Comparison of ENCODE assay signal across 8 cellular contexts in genomic region chr17:48908047-48908843, GRCh38. TPM values are rescaled to one million over a fixed set of nuclear protein-coding genes. Genes with fewer than 3 reads are reported as not detected.
DNase-seq lines count a peak whose midpoint lies in the region; ATAC-seq and TF ChIP-seq lines count a peak whose summit lies in the region.

UBE2Z (plus strand) TSS chr17:48908407; CDS start chr17:48908504, 97 bp downstream.

- no peak; a peak in 1 of 4 replicates for TF ChIP-seq EP300 in SK-N-SH (IDR thresholded peaks at IDR 0.05; ENCODE audit: borderline replicate concordance in 1 of 2, low read depth in 1 of 2, low read length in 1 of 2)

- no peaks in the 10 kb centered on the region for H3K9me3 ChIP-seq in SK-N-SH
- H3K9me3 ChIP-seq in osteoblast (ENCODE audit: low read depth, low read length) = no peaks in the 10 kb centered on the region
- no peaks in the 10 kb centered on the region for H3K9me3 ChIP-seq in thoracic aorta

- H2AFZ ChIP-seq in SK-N-SH (ENCODE audit: low read depth) (peak within 1 kb of the TSS; percentile 89), osteoblast (ENCODE audit: low read length) (peak within 1 kb of the TSS; percentile 95)

- H3K4me1 ChIP-seq in SK-N-SH (ENCODE audit: control insufficient read depth in 1 of 2, insufficient read depth in 2 of 2, low read depth in 1 of 2, low read length in 1 of 2) (peaks cover 17 to 24% of the 10 kb centered on the region in 2 experiments), osteoblast (ENCODE audit: insufficient read depth, low read length) (peaks cover 41% of the 10 kb centered on the region), thoracic aorta (ENCODE audit: control insufficient read depth in 1 of 2, low read depth in 2 of 2) (peaks cover 22 to 29% of the 10 kb centered on the region in 2 donors)

- TF ChIP-seq CTCF in GM10248 (IDR thresholded peaks at IDR 0.05; ENCODE audit: control extremely low read depth, extremely low read depth, low read depth, missing control alignments) (no peak), SK-N-SH (IDR thresholded peaks at IDR 0.05) (no peak), osteoblast (IDR thresholded peaks at IDR 0.05; ENCODE audit: extremely low read depth, low read depth, low read length) (peak; percentile 5), thoracic aorta (IDR thresholded peaks at IDR 0.05) (peak; percentile 7)

- peak within 1 kb of the TSS; percentile 86 to 94 for H3K27ac ChIP-seq in SK-N-SH (ENCODE audit: low read depth in 2 of 2, low read length in 1 of 2)
- H3K27ac ChIP-seq in osteoblast (ENCODE audit: low read depth, low read length) = peak within 1 kb of the TSS; percentile 89
- peak within 1 kb of the TSS; percentile 68 to 80 for H3K27ac ChIP-seq in thoracic aorta

- peaks cover 29 to 30% of the 10 kb centered on the region in 2 experiments for H3K36me3 ChIP-seq in SK-N-SH (replicated peaks in 1 of 2; ENCODE audit: control insufficient read depth in 1 of 2, insufficient read depth in 2 of 2, low read length in 1 of 2)
- H3K36me3 ChIP-seq in osteoblast (ENCODE audit: insufficient read depth, low read length) = peaks cover 28% of the 10 kb centered on the region
- H3K36me3 ChIP-seq in thoracic aorta = no peaks in the 10 kb centered on the region

- H4K20me1 ChIP-seq in SK-N-SH (ENCODE audit: insufficient read depth) = peaks cover 43% of the 10 kb centered on the region
- H4K20me1 ChIP-seq in osteoblast (ENCODE audit: insufficient read depth, low read length) = peaks cover 37% of the 10 kb centered on the region

- H3K79me2 ChIP-seq in SK-N-SH (ENCODE audit: insufficient read depth) (peaks cover 59% of the 10 kb centered on the region), osteoblast (ENCODE audit: insufficient read depth, low read length) (peaks cover 54% of the 10 kb centered on the region)

- H3K4me2 ChIP-seq in SK-N-SH (peak within 1 kb of the TSS; percentile 84), osteoblast (ENCODE audit: insufficient read depth, low read length) (peak within 1 kb of the TSS; percentile 89)

- no peak for TF ChIP-seq RAD21 in SK-N-SH (IDR thresholded peaks at IDR 0.05; ENCODE audit: low read length)

- DNase-seq in GM10248 (ENCODE audit: extremely low spot score) (peak; percentile 96), NCI-H1048 (lab: John Stamatoyannopoulos, UW) (peak; percentile 69), SK-N-SH (peak; percentile 100), glomerular visceral epithelial cell (ENCODE audit: extremely low spot score) (peak; percentile 97), osteoblast (ENCODE audit: insufficient read length, low spot score, missing footprints) (peak; percentile 99), thoracic aorta (ENCODE audit: low spot score) (peak; percentile 74)

- no peaks in the 10 kb centered on the region for H3K9me3 Mint-ChIP-seq in activated naive CD4-positive, alpha-beta T cell treated with anti-CD3 and anti-CD28 coated beads, Interleukin-2, amount 50 U/mL, for 24 hours

- WGBS in SK-N-SH (ENCODE audit: low lambda C conversion rate) = 1% methylated on average over 50 of the region's 81 CpGs

- peak within 1 kb of the TSS; percentile 63 to 87 for H3K4me3 ChIP-seq in SK-N-SH (ENCODE audit: low read depth in 2 of 2, low read length in 1 of 2)
- peak within 1 kb of the TSS; percentile 76 for H3K4me3 ChIP-seq in osteoblast (ENCODE audit: insufficient read depth, low read length)
- peak within 1 kb of the TSS; percentile 72 for H3K4me3 ChIP-seq in thoracic aorta

- POLR2A ChIA-PET in GM10248 (lab: Yijun Ruan, JAX) = interaction anchor here (1.0 to 2.0 kb wide), 2 partner anchors 9 to 15 kb away, joined by 3 to 7 read pairs; partner anchors contain the start of gene ATP5MC1
- POLR2A ChIA-PET in SK-N-SH (lab: Yijun Ruan, JAX) = interaction anchor here (1.1 to 2.4 kb wide), 3 partner anchors 11 to 20 kb away, joined by 3 to 36 read pairs (median 5); partner anchors contain the start of gene ATP5MC1

- peak within 1 kb of the TSS; percentile 91 for H3K9ac ChIP-seq in SK-N-SH

- peaks cover 8% of the 10 kb centered on the region for H3F3A ChIP-seq in SK-N-SH (replicated peaks; ENCODE audit: insufficient read depth)

- H3K4me3 Mint-ChIP-seq in activated naive CD4-positive, alpha-beta T cell treated with anti-CD3 and anti-CD28 coated beads, Interleukin-2, amount 50 U/mL, for 24 hours = peak within 1 kb of the TSS; percentile 91

- no peaks in the 10 kb centered on the region for H3K9me2 ChIP-seq in SK-N-SH

- peaks cover 50% of the 10 kb centered on the region for H3K4me1 Mint-ChIP-seq in activated naive CD4-positive, alpha-beta T cell treated with anti-CD3 and anti-CD28 coated beads, Interleukin-2, amount 50 U/mL, for 24 hours

- no peaks in the 10 kb centered on the region for H3K27me3 ChIP-seq in SK-N-SH (ENCODE audit: insufficient read depth)
- no peaks in the 10 kb centered on the region for H3K27me3 ChIP-seq in osteoblast (ENCODE audit: insufficient read depth, low read length)
- no peaks in the 10 kb centered on the region for H3K27me3 ChIP-seq in thoracic aorta (replicated peaks; ENCODE audit: insufficient read depth)

- H3K36me3 Mint-ChIP-seq in activated naive CD4-positive, alpha-beta T cell treated with anti-CD3 and anti-CD28 coated beads, Interleukin-2, amount 50 U/mL, for 24 hours = peaks cover 13% of the 10 kb centered on the region

- peak within 1 kb of the TSS; percentile 97 for H3K27ac Mint-ChIP-seq in activated naive CD4-positive, alpha-beta T cell treated with anti-CD3 and anti-CD28 coated beads, Interleukin-2, amount 50 U/mL, for 24 hours

- CTCF ChIA-PET in GM10248 (lab: Yijun Ruan, JAX) = interaction anchor here (1.1 to 2.9 kb wide), 6 partner anchors 15 to 128 kb away, joined by 3 to 17 read pairs (median 6); partner anchors contain the start of gene ATP5MC1
- CTCF ChIA-PET in SK-N-SH (lab: Yijun Ruan, JAX) = interaction anchor here (0.6 to 3.4 kb wide), 9 partner anchors 10 to 125 kb away, joined by 3 to 20 read pairs (median 5); partner anchors contain the start of genes ATP5MC1 and SNF8

- H3K27me3 Mint-ChIP-seq in activated naive CD4-positive, alpha-beta T cell treated with anti-CD3 and anti-CD28 coated beads, Interleukin-2, amount 50 U/mL, for 24 hours = no peaks in the 10 kb centered on the region

- peak; percentile 73 for ATAC-seq in HG02571 (IDR thresholded peaks at IDR 0.05; ENCODE audit: unreplicated experiment)
- ATAC-seq in thoracic aorta (ENCODE audit: insufficient number of reproducible peaks, low FRiP score, low read depth) = peak; percentile 86

TF ChIP-seq in SK-N-SH, 30 proteins besides CTCF, POLR2A, EP300 and RAD21 (continues in another document):
- peak; percentile 79 for TF ChIP-seq YY1 (IDR thresholded peaks at IDR 0.05; ENCODE audit: low read depth)
- TF ChIP-seq TAF1 (IDR thresholded peaks at IDR 0.05; ENCODE audit: borderline replicate concordance, low read depth, low read length) = peak; percentile 99
- TF ChIP-seq MAX (IDR thresholded peaks at IDR 0.05; ENCODE audit: low read depth) = peak; percentile 81
- no peak for TF ChIP-seq RFX5 (IDR thresholded peaks at IDR 0.05; ENCODE audit: low read length)
- TF ChIP-seq GABPA (IDR thresholded peaks at IDR 0.05; ENCODE audit: low read depth) = peak; percentile 63
- peak; percentile 69 for TF ChIP-seq ELF1 (IDR thresholded peaks at IDR 0.05)
- TF ChIP-seq REST (IDR thresholded peaks at IDR 0.05; ENCODE audit: low read depth, low read length) = peak; percentile 78; the same call in 1 of the 2 replicates
- TF ChIP-seq EZH2phosphoT487 (IDR thresholded peaks at IDR 0.05; ENCODE audit: borderline replicate concordance, low read depth) = no peak
- TF ChIP-seq FOXJ3 (CRISPR knock-in tag; IDR thresholded peaks at IDR 0.05) = peak; percentile 77
- TF ChIP-seq POLR2AphosphoS5 (IDR thresholded peaks at IDR 0.05; ENCODE audit: low read depth, low read length) = peak; percentile 98
- TF ChIP-seq PBX3 (IDR thresholded peaks at IDR 0.05) = peak; percentile 43
- peak; percentile 40; the same call in 1 of the 2 replicates for TF ChIP-seq TCF12 (IDR thresholded peaks at IDR 0.05)

RNA-seq across cellular contexts. Expression of gene UBE2Z, which starts in this region (rescaled TPM):
- polyA plus RNA-seq in SK-N-SH (2012; rRNA removed) = 168 and 207 TPM in 2 replicates
- polyA plus RNA-seq in SK-N-SH (2012; cell fraction: cytosol; rRNA removed) = 158 and 160 TPM in 2 replicates
- polyA plus RNA-seq in SK-N-SH (2012; cell fraction: nucleus; rRNA removed) = 163 and 238 TPM in 2 replicates
- total RNA-seq in osteoblast (91.3 and 98.8 TPM in 2 replicates), thoracic aorta (10 to 100 TPM; 63.2 to 90.7 TPM)

Comparison
In these comparisons a context has a peak if more than half of its experiments do, and no peak if none do; other contexts are left out.
1. Peak in every context shown above with its lines: DNase-seq, ATAC-seq, H3K4me3 ChIP-seq and H3K27ac ChIP-seq.
2. CTCF ChIP-seq: peak in osteoblast (single experiment) and thoracic aorta (single experiment); none in GM10248 (single experiment) and SK-N-SH (single experiment).